In the genomic region with DNA sequence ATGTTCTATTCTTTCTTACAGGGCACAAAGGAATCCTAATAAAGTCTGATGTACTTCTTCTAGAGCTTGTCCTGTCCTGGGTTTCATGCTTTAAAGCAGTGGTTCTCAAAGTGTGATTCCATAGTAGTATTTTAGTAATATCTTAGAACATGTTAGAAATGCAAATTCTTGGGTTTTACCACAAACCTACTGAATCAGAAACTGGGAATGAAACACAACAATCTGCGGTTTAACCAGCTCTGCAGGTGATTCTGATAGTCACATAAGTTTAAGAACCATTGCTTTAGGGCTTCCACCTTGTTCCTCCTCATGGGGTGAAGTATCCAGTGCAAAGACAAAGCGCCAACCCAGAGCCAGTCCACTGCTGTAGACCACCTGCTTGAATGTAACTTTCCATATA, we compare ENCODE assay signal across 15 cellular contexts. TPM values are rescaled to one million over a fixed set of nuclear protein-coding genes. Genes with fewer than 3 reads are reported as not detected.
A peak's percentile ranks its signal among the peaks of the same experiment; 100 is the strongest.
DNase-seq lines count a peak whose midpoint lies in the region; ATAC-seq and TF ChIP-seq lines count a peak whose summit lies in the region.
"Had no signal": no experiment of that assay in that cellular context is flagged by ENCODE, and none has a peak within 500 bp of the region (broad histone marks: within the 10 kb centered on the region; RNA-seq: fewer than 3 reads in every experiment).

No MANE protein-coding gene starts in this region.

- no peaks in the 10 kb centered on the region for H3K36me3 Mint-ChIP-seq in WTC11
- H3K36me3 Mint-ChIP-seq: type B pancreatic cell had no signal

- no peak overlapping the region for H3K27ac Mint-ChIP-seq in WTC11
- H3K27ac Mint-ChIP-seq: type B pancreatic cell had no signal

- no peaks in the 10 kb centered on the region for H3K9me3 Mint-ChIP-seq in WTC11
- H3K9me3 Mint-ChIP-seq: type B pancreatic cell had no signal

- POLR2A ChIA-PET in WTC11 (lab: Charles Lee) = no interaction called here

- CTCF ChIA-PET in WTC11 (lab: Charles Lee) = interaction anchor here (1.0 to 1.7 kb wide), 5 partner anchors 12 to 184 kb away, joined by 3 to 9 read pairs (median 4); no protein-coding TSS in a partner anchor

- H3K4me3 Mint-ChIP-seq in WTC11 = no peak overlapping the region
- H3K4me3 Mint-ChIP-seq: type B pancreatic cell had no signal

- ATAC-seq in HG02759 (IDR thresholded peaks at IDR 0.05; ENCODE audit: unreplicated experiment) (peak; percentile 72), HG03558 (IDR thresholded peaks at IDR 0.05; ENCODE audit: extremely low read depth, unreplicated experiment) (peak; percentile 92), WTC11 (no peak)
- ATAC-seq: esophagus mucosa had no signal

- no peaks in the 10 kb centered on the region for H3K27me3 Mint-ChIP-seq in WTC11 (ENCODE audit: low read depth)
- H3K27me3 Mint-ChIP-seq: type B pancreatic cell had no signal

- no peak overlapping the region for H3K4me3 ChIP-seq in AG09309 (ENCODE audit: control insufficient read depth, low read depth, low read length)

- no peak for TF ChIP-seq CTCF in AG09309 (IDR thresholded peaks at IDR 0.05; ENCODE audit: control insufficient read depth, insufficient read depth, low read depth, low read length, missing control alignments)
- TF ChIP-seq CTCF in WTC11 (IDR thresholded peaks at IDR 0.05) = no peak

- peaks cover 32% of the 10 kb centered on the region for H3K4me1 Mint-ChIP-seq in WTC11

- peak; percentile 27 for DNase-seq in AG09309 (ENCODE audit: low read depth)
- peak; percentile 33 for DNase-seq in GM19240 (ENCODE audit: insufficient read length, low spot score)
- DNase-seq in NK-92 treated with Interleukin-12 subunit alpha and Interleukin-12 subunit beta, amount 100 ng/mL, for 24 hours (lab: John Stamatoyannopoulos, UW) = no peak
- DNase-seq in NCI-H1417 treated with DMSO at 0.1 percent for 48 hours (lab: John Stamatoyannopoulos, UW) = no peak
- DNase-seq in WTC11 (ENCODE audit: low spot score) = no peak
- no peak for DNase-seq in NCI-H2081 (lab: John Stamatoyannopoulos, UW)
- DNase-seq: activated CD4-positive, alpha-beta T cell treated with anti-CD3 and anti-CD28 coated beads, Interleukin-2, amount 50 U/mL, for 4 hours; anterior cingulate cortex; NCI-H2029 treated with DMSO at 0.1 percent for 48 hours; nucleus accumbens; Right ventricle myocardium superior had no signal

TF ChIP-seq in WTC11, 78 proteins besides CTCF, POLR2A, EP300 and RAD21:
- TF ChIP-seq, protein P1, sequence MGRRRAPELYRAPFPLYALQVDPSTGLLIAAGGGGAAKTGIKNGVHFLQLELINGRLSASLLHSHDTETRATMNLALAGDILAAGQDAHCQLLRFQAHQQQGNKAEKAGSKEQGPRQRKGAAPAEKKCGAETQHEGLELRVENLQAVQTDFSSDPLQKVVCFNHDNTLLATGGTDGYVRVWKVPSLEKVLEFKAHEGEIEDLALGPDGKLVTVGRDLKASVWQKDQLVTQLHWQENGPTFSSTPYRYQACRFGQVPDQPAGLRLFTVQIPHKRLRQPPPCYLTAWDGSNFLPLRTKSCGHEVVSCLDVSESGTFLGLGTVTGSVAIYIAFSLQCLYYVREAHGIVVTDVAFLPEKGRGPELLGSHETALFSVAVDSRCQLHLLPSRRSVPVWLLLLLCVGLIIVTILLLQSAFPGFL (CRISPR knock-in tag; IDR thresholded peaks at IDR 0.05; ENCODE audit: borderline replicate concordance) = no peak
- no peak for TF ChIP-seq ZNF219 (CRISPR knock-in tag; IDR thresholded peaks at IDR 0.05; ENCODE audit: borderline replicate concordance)
- TF ChIP-seq, protein P2, sequence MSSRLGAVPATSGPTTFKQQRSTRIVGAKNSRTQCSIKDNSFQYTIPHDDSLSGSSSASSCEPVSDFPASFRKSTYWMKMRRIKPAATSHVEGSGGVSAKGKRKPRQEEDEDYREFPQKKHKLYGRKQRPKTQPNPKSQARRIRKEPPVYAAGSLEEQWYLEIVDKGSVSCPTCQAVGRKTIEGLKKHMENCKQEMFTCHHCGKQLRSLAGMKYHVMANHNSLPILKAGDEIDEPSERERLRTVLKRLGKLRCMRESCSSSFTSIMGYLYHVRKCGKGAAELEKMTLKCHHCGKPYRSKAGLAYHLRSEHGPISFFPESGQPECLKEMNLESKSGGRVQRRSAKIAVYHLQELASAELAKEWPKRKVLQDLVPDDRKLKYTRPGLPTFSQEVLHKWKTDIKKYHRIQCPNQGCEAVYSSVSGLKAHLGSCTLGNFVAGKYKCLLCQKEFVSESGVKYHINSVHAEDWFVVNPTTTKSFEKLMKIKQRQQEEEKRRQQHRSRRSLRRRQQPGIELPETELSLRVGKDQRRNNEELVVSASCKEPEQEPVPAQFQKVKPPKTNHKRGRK (CRISPR knock-in tag; IDR thresholded peaks at IDR 0.05; ENCODE audit: borderline replicate concordance) = no peak

RNA-seq across cellular contexts. Expression of a gene that starts 41.1 kb away (rescaled TPM):
- total RNA-seq in WTC11 (2021) = 0.25 to 0.55 TPM (median 0.53 TPM) in 3 replicates

Comparison
In these comparisons a context has a peak if more than half of its experiments do, and no peak if none do; other contexts are left out.
1. DNase-seq: peak in AG09309 (single experiment) and GM19240 (single experiment); none in NK-92 treated with Interleukin-12 subunit alpha and Interleukin-12 subunit beta, amount 100 ng/mL, for 24 hours (single experiment), NCI-H1417 treated with DMSO at 0.1 percent for 48 hours (single experiment), WTC11 (single experiment) and NCI-H2081 (0 of 2).